Comparison of ENCODE assay signal across 10 cellular contexts in the genomic region with DNA sequence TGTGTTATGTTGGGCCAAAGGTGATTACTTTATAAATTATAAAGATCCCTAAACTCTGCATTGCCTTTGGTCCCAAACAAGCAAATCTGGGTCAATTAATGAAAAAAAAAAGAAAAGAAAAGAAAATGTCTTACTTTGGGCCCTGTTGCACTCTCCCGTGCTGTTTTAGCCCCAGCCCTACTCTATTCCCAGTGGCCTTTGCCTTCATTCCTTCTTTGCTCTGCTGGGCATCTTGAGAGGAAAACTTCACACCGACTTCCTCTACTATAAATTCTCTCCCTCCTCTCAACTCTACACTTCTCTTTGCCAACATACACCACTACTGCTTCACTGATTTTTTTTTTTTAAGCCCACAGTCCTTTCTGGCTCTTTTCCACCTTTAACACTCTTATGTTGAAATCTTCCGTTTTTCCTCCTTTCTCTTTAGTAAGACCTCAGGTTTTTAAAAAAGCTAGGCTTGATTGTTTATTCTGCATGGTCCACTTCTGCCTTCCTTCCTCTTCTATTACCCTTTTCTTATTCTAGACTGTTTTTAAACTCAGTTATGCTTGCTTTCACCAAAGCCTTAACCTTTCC. TPM values are rescaled to one million over a fixed set of nuclear protein-coding genes. Genes with fewer than 3 reads are reported as not detected.
DNase-seq lines count a peak whose midpoint lies in the region; TF ChIP-seq lines count a peak whose summit lies in the region.
"Had no signal": no experiment of that assay in that cellular context is flagged by ENCODE, and none has a peak within 500 bp of the region (broad histone marks: within the 10 kb centered on the region; RNA-seq: fewer than 3 reads in every experiment).

No MANE protein-coding gene starts in this region.

- H3K27ac ChIP-seq in right atrium auricular region: peak overlapping the region; percentile 90 to 95
- H3K27ac ChIP-seq in tibial nerve: peak overlapping the region in 3 of 4 donors; percentile 82 to 88 (median 86)

- H3K36me3 ChIP-seq in right atrium auricular region: peaks cover 7% of the 10 kb centered on the region
- H3K36me3 ChIP-seq in tibial nerve: peaks cover 0 to 20% (median 4%) of the 10 kb centered on the region in 3 donors

- H3K36me3 Mint-ChIP-seq in activated naive CD4-positive, alpha-beta T cell treated with anti-CD3 and anti-CD28 coated beads for 36 hours (ENCODE audit: low read depth): peaks cover 9% of the 10 kb centered on the region
- peaks cover 8% of the 10 kb centered on the region for H3K36me3 Mint-ChIP-seq in activated CD4-positive, alpha-beta memory T cell treated with anti-CD3 and anti-CD28 coated beads for 36 hours

- H3K4me3 Mint-ChIP-seq in activated naive CD4-positive, alpha-beta T cell treated with anti-CD3 and anti-CD28 coated beads for 36 hours: peak overlapping the region; percentile 59
- H3K4me3 Mint-ChIP-seq in activated CD4-positive, alpha-beta memory T cell treated with anti-CD3 and anti-CD28 coated beads for 36 hours: peak overlapping the region; percentile 1
- H3K4me3 Mint-ChIP-seq: HFFc6 had no signal

- DNase-seq in activated naive CD4-positive, alpha-beta T cell treated with anti-CD3 and anti-CD28 coated beads for 36 hours: no peak
- no peak for DNase-seq in activated naive CD4-positive, alpha-beta T cell treated with anti-CD3 and anti-CD28 coated beads, Interleukin-2, amount 50 U/mL, for 16 hours
- no peak for DNase-seq in activated CD4-positive, alpha-beta memory T cell treated with anti-CD3 and anti-CD28 coated beads for 36 hours
- DNase-seq in right atrium auricular region (ENCODE audit: low spot score) (no peak), tibial nerve (ENCODE audit: low spot score in 2 of 2) (no peak), NCI-H2029 (lab: John Stamatoyannopoulos, UW) (no peak), NCI-H526 treated with DMSO at 0.1 percent for 48 hours (lab: John Stamatoyannopoulos, UW) (no peak), NCI-H446 treated with DMSO at 0.1 percent for 48 hours (lab: John Stamatoyannopoulos, UW) (no peak)
- DNase-seq: C1 segment of cervical spinal cord, HFFc6 had no signal

- H3K9me3 Mint-ChIP-seq in activated naive CD4-positive, alpha-beta T cell treated with anti-CD3 and anti-CD28 coated beads for 36 hours: no peaks in the 10 kb centered on the region
- no peaks in the 10 kb centered on the region for H3K9me3 Mint-ChIP-seq in activated CD4-positive, alpha-beta memory T cell treated with anti-CD3 and anti-CD28 coated beads for 36 hours
- H3K9me3 Mint-ChIP-seq: HFFc6 had no signal

- H3K27me3 Mint-ChIP-seq in activated naive CD4-positive, alpha-beta T cell treated with anti-CD3 and anti-CD28 coated beads for 36 hours (ENCODE audit: low read depth): no peaks in the 10 kb centered on the region
- no peaks in the 10 kb centered on the region for H3K27me3 Mint-ChIP-seq in activated CD4-positive, alpha-beta memory T cell treated with anti-CD3 and anti-CD28 coated beads for 36 hours

- intact Hi-C loops in activated naive CD4-positive, alpha-beta T cell treated with anti-CD3 and anti-CD28 coated beads for 36 hours (cut with micrococcal nuclease): no loop called here
- intact Hi-C loops in activated CD4-positive, alpha-beta memory T cell treated with anti-CD3 and anti-CD28 coated beads for 36 hours (cut with micrococcal nuclease): loop anchor here (1.0 kb wide), 1 partner anchor 57 kb away; the partner anchor contains the start of gene HINT2

- peak overlapping the region; percentile 0 for H3K27ac Mint-ChIP-seq in activated naive CD4-positive, alpha-beta T cell treated with anti-CD3 and anti-CD28 coated beads for 36 hours
- H3K27ac Mint-ChIP-seq in activated CD4-positive, alpha-beta memory T cell treated with anti-CD3 and anti-CD28 coated beads for 36 hours: no peak overlapping the region
- H3K27ac Mint-ChIP-seq: HFFc6 had no signal

- H3K4me3 ChIP-seq in right atrium auricular region (no peak overlapping the region), tibial nerve (no peak overlapping the region)

- WGBS in tibial nerve, 2 donors: 37 to 39% methylated on average over 3 of the region's 3 CpGs

- no peak for TF ChIP-seq EP300 in tibial nerve (IDR thresholded peaks at IDR 0.05)

- CTCF ChIA-PET in activated naive CD4-positive, alpha-beta T cell treated with anti-CD3 and anti-CD28 coated beads for 36 hours (lab: Charles Lee): interaction anchor here (1.2 kb wide), 1 partner anchor 67 kb away, joined by 3 read pairs; no protein-coding TSS in a partner anchor
- CTCF ChIA-PET in activated CD4-positive, alpha-beta memory T cell treated with anti-CD3 and anti-CD28 coated beads for 36 hours (lab: Charles Lee): interaction anchor here (1.3 kb wide), 1 partner anchor 11 kb away, joined by 4 read pairs; no protein-coding TSS in a partner anchor

- no peak for TF ChIP-seq POLR2A in tibial nerve (IDR thresholded peaks at IDR 0.05)

- TF ChIP-seq CTCF in right atrium auricular region (IDR thresholded peaks at IDR 0.05) (no peak), tibial nerve (IDR thresholded peaks at IDR 0.05) (no peak)

- H3K4me1 ChIP-seq in right atrium auricular region: peaks cover 0 to 44% of the 10 kb centered on the region in 2 donors
- peaks cover 0 to 55% (median 15%) of the 10 kb centered on the region in 4 donors for H3K4me1 ChIP-seq in tibial nerve

- H3K4me1 Mint-ChIP-seq in activated naive CD4-positive, alpha-beta T cell treated with anti-CD3 and anti-CD28 coated beads for 36 hours (ENCODE audit: low read depth): peaks cover 39% of the 10 kb centered on the region
- peaks cover 37% of the 10 kb centered on the region for H3K4me1 Mint-ChIP-seq in activated CD4-positive, alpha-beta memory T cell treated with anti-CD3 and anti-CD28 coated beads for 36 hours (ENCODE audit: low read depth)

- H3K27me3 ChIP-seq in right atrium auricular region (no peaks in the 10 kb centered on the region), tibial nerve (no peaks in the 10 kb centered on the region)

- POLR2A ChIA-PET in activated CD4-positive, alpha-beta memory T cell treated with anti-CD3 and anti-CD28 coated beads for 36 hours (lab: Charles Lee): interaction anchor here (1.1 to 1.4 kb wide), 2 partner anchors 9 to 16 kb away, joined by 4 read pairs; no protein-coding TSS in a partner anchor

- H3K9me3 ChIP-seq in right atrium auricular region (no peaks in the 10 kb centered on the region), tibial nerve (no peaks in the 10 kb centered on the region)

RNA-seq across cellular contexts. Expression of gene MSMP, which starts 4.5 kb away (rescaled TPM):
- under 1 TPM in 1 of 2 experiments, not detected in 1; 0.45 TPM for total RNA-seq in activated naive CD4-positive, alpha-beta T cell treated with anti-CD3 and anti-CD28 coated beads for 36 hours
- not detected for total RNA-seq in activated CD4-positive, alpha-beta memory T cell treated with anti-CD3 and anti-CD28 coated beads for 36 hours
- total RNA-seq in right atrium auricular region: not detected
- not detected for total RNA-seq in tibial nerve
- total RNA-seq: HFFc6 had no signal

RNA-seq across cellular contexts. Expression of gene RGP1, which starts 9.5 kb away (rescaled TPM):
- total RNA-seq in activated naive CD4-positive, alpha-beta T cell treated with anti-CD3 and anti-CD28 coated beads for 36 hours: 10 to 100 TPM; 12.0 to 13.3 TPM
- total RNA-seq in activated CD4-positive, alpha-beta memory T cell treated with anti-CD3 and anti-CD28 coated beads for 36 hours: 10 to 100 TPM; 17.4 to 18.0 TPM
- total RNA-seq in right atrium auricular region (10 to 100 TPM; 21.3 to 25.7 TPM), tibial nerve (10 to 100 TPM; 18.6 to 21.3 (median 20.2) TPM)

RNA-seq across cellular contexts. Expression of gene GBA2, which starts 9.5 kb away (rescaled TPM):
- total RNA-seq in activated naive CD4-positive, alpha-beta T cell treated with anti-CD3 and anti-CD28 coated beads for 36 hours: 10 to 100 TPM; 20.3 to 22.7 TPM
- total RNA-seq in activated CD4-positive, alpha-beta memory T cell treated with anti-CD3 and anti-CD28 coated beads for 36 hours: 10 to 100 TPM; 30.4 to 30.7 TPM
- total RNA-seq in right atrium auricular region (10 to 100 TPM; 64.1 to 76.3 TPM), tibial nerve (10 to 100 TPM; 63.8 to 92.1 (median 66.1) TPM)

RNA-seq across cellular contexts. Expression of gene CREB3, which starts 26.1 kb away (rescaled TPM):
- total RNA-seq in activated naive CD4-positive, alpha-beta T cell treated with anti-CD3 and anti-CD28 coated beads for 36 hours: 10 to 100 TPM; 13.7 to 13.8 TPM
- 10 to 100 TPM; 27.7 to 29.9 TPM for total RNA-seq in activated CD4-positive, alpha-beta memory T cell treated with anti-CD3 and anti-CD28 coated beads for 36 hours
- 10 to 100 TPM; 34.6 to 48.5 TPM for total RNA-seq in right atrium auricular region
- 10 to 100 TPM; 41.6 to 70.1 (median 53.5) TPM for total RNA-seq in tibial nerve

RNA-seq across cellular contexts. Expression of gene TLN1, which starts 26.6 kb away (rescaled TPM):
- 100 to 1,000 TPM; 190 TPM for total RNA-seq in activated naive CD4-positive, alpha-beta T cell treated with anti-CD3 and anti-CD28 coated beads for 36 hours
- 100 to 1,000 TPM; 285 to 287 TPM for total RNA-seq in activated CD4-positive, alpha-beta memory T cell treated with anti-CD3 and anti-CD28 coated beads for 36 hours
- total RNA-seq in right atrium auricular region (100 to 1,000 TPM; 273 to 370 TPM), tibial nerve (100 to 1,000 TPM; 284 to 405 (median 350) TPM)
